Comparison of ENCODE assay signal across 15 cellular contexts in genomic region chr1:65581120-65581519, GRCh38.
DNase-seq lines count a peak whose midpoint lies in the region; ATAC-seq and TF ChIP-seq lines count a peak whose summit lies in the region.
"Had no signal": no experiment of that assay in that cellular context is flagged by ENCODE, and none has a peak within 500 bp of the region (broad histone marks: within the 10 kb centered on the region; RNA-seq: fewer than 3 reads in every experiment).

No MANE protein-coding gene starts in this region.

- no peak for ATAC-seq in heart left ventricle
- no peak for ATAC-seq in Right ventricle myocardium inferior
- ATAC-seq in GM18505 (IDR thresholded peaks at IDR 0.05; ENCODE audit: unreplicated experiment), result no peak
- ATAC-seq: A549; activated CD4-positive, CD25-positive, alpha-beta regulatory T cell treated with anti-CD3 and anti-CD28 coated beads, Interleukin-2, amount 50 U/mL, for 24 hours had no signal

- no peak overlapping the region for H3K27ac ChIP-seq in heart left ventricle
- H3K27ac ChIP-seq in stomach, result no peak overlapping the region
- H3K27ac ChIP-seq: A549, PC-9, tibial nerve had no signal

- no peak for TF ChIP-seq POLR2A in heart left ventricle (IDR thresholded peaks at IDR 0.05)
- no peak for TF ChIP-seq POLR2A in stomach (IDR thresholded peaks at IDR 0.05)
- no peak for TF ChIP-seq POLR2A in GM18505 (IDR thresholded peaks at IDR 0.05; ENCODE audit: borderline replicate concordance, extremely low read depth, insufficient read depth, insufficient read length)

- no peaks in the 10 kb centered on the region for H3K27me3 ChIP-seq in heart left ventricle
- no peaks in the 10 kb centered on the region for H3K27me3 ChIP-seq in stomach
- H3K27me3 ChIP-seq: tibial nerve had no signal

- no peak overlapping the region for H3K4me3 ChIP-seq in heart left ventricle
- H3K4me3 ChIP-seq in foreskin fibroblast (ENCODE audit: low read depth in 1 of 2, low read length in 2 of 2), result no peak overlapping the region
- no peak overlapping the region for H3K4me3 ChIP-seq in stomach
- H3K4me3 ChIP-seq: A549, PC-9, tibial nerve had no signal

- whole genome bisulfite sequencing in heart left ventricle, 4 donors, result 75 to 95% (median 91%) methylated on average over 2 of the region's 2 CpGs
- 69 to 93% (median 69%) methylated on average over 2 of the region's 2 CpGs for whole genome bisulfite sequencing in stomach, 5 donors

- intact Hi-C loops in heart left ventricle (cut with DNase I), result loop anchor here in 3 of 10 donors (5.0 to 10.0 kb wide), 2 partner anchors 146 to 149 kb away; no protein-coding TSS in a partner anchor
- intact Hi-C loops in Right ventricle myocardium inferior (cut with DNase I), result loop anchor here (5.0 kb wide), 1 partner anchor 149 kb away; no protein-coding TSS in a partner anchor
- intact Hi-C loops in stomach (cut with DNase I; ENCODE audit: low total_unique reads), result no loop called here

- peak in 10 of 12 donors; percentile 13 to 47 (median 26) for TF ChIP-seq CTCF in heart left ventricle (IDR thresholded peaks at IDR 0.05)
- peak; percentile 49 for TF ChIP-seq CTCF in foreskin fibroblast (IDR thresholded peaks at IDR 0.05; ENCODE audit: low read depth, low read length)
- no peak for TF ChIP-seq CTCF in stomach (IDR thresholded peaks at IDR 0.05)

- no peak for TF ChIP-seq EP300 in stomach (IDR thresholded peaks at IDR 0.05)

- H3K9me3 ChIP-seq in heart left ventricle (peaks cover 0 to 20% (median 5%) of the 10 kb centered on the region in 12 donors), stomach (peaks cover 0 to 5% (median 0%) of the 10 kb centered on the region in 4 donors)

- H3K36me3 ChIP-seq in heart left ventricle, result peaks cover 0 to 4% (median 0%) of the 10 kb centered on the region in 9 donors
- peaks cover 0 to 10% (median 8%) of the 10 kb centered on the region in 4 donors for H3K36me3 ChIP-seq in stomach

- DNase-seq in heart left ventricle (no peak), Right ventricle myocardium inferior (ENCODE audit: missing footprints) (no peak), amniotic epithelial cell (ENCODE audit: low read depth) (peak; percentile 6), foreskin fibroblast (peak; percentile 3 to 38), SIG-M5 (lab: John Stamatoyannopoulos, UW) (no peak), stomach (no peak), HCEC 1CT (no peak)
- DNase-seq: activated naive CD8-positive, alpha-beta T cell treated with anti-CD3 and anti-CD28 coated beads, Interleukin-2, amount 10 ng/mL, durations not matched to agents 7 days and 5 days; NCI-H2171; PC-9; stimulated activated CD4-positive, alpha-beta T cell treated with anti-CD3 and anti-CD28 coated beads, Interleukin-12 subunit alpha, Interleukin-12 subunit beta, amount 100 ng/mL, for 4 hours had no signal

- H3K4me1 ChIP-seq in heart left ventricle, result no peaks in the 10 kb centered on the region
- no peaks in the 10 kb centered on the region for H3K4me1 ChIP-seq in stomach
- H3K4me1 ChIP-seq: A549, tibial nerve had no signal

Comparison
In these comparisons a context has a peak if more than half of its experiments do, and no peak if none do; other contexts are left out.
1. DNase-seq: peak in amniotic epithelial cell (single experiment) and foreskin fibroblast (2 of 2); none in heart left ventricle (0 of 5), Right ventricle myocardium inferior (single experiment), SIG-M5 (single experiment), stomach (single experiment) and HCEC 1CT (single experiment).
2. CTCF ChIP-seq: peak in heart left ventricle (10 of 12) and foreskin fibroblast (single experiment); none in stomach (0 of 7).